Comparison of ENCODE assay signal across 8 cellular contexts in genomic region chr6:158536891-158537798, GRCh38. TPM values are rescaled to one million over a fixed set of nuclear protein-coding genes. Genes with fewer than 3 reads are reported as not detected.
DNase-seq lines count a peak whose midpoint lies in the region; ATAC-seq and TF ChIP-seq lines count a peak whose summit lies in the region.

No MANE protein-coding gene starts in this region.

- DNase-seq in DMS53 (lab: John Stamatoyannopoulos, UW) (peak; percentile 82), NCI-H2029 (lab: John Stamatoyannopoulos, UW) (peak; percentile 85), head of caudate nucleus (peak in 39 of 42 donors; percentile 38 to 78 (median 63)), progenitor cell of endocrine pancreas (ENCODE audit: low spot score, unreplicated experiment) (peak; percentile 48), RPMI8226 (no peak)
- DNase-seq in activated T-cell treated with anti-CD3 and anti-CD28 coated beads, Interleukin-2, amount 50 U/mL, for 72 hours: peak; percentile 35 to 37

- no peak overlapping the region for H3K27ac Mint-ChIP-seq in activated T-cell treated with anti-CD3 and anti-CD28 coated beads, Interleukin-2, amount 50 U/mL, for 72 hours
- peak overlapping the region; percentile 16 for H3K27ac Mint-ChIP-seq in progenitor cell of endocrine pancreas

- intact Hi-C loops in head of caudate nucleus (cut with DNase I): no loop called here

- peak; percentile 71 to 77 for ATAC-seq in activated T-cell treated with anti-CD3 and anti-CD28 coated beads, Interleukin-2, amount 50 U/mL, for 72 hours (replicated peaks in 1 of 2)
- ATAC-seq in GM18511 (IDR thresholded peaks at IDR 0.05; ENCODE audit: unreplicated experiment): no peak
- no peak for ATAC-seq in GM21737 (IDR thresholded peaks at IDR 0.05; ENCODE audit: unreplicated experiment)

- H3K9me3 Mint-ChIP-seq in activated T-cell treated with anti-CD3 and anti-CD28 coated beads, Interleukin-2, amount 50 U/mL, for 72 hours: peaks cover 0 to 1% of the 10 kb centered on the region in 2 donors
- no peaks in the 10 kb centered on the region for H3K9me3 Mint-ChIP-seq in progenitor cell of endocrine pancreas (ENCODE audit: low read depth)

- H3K36me3 Mint-ChIP-seq in activated T-cell treated with anti-CD3 and anti-CD28 coated beads, Interleukin-2, amount 50 U/mL, for 72 hours (ENCODE audit: insufficient read depth in 2 of 2): peaks cover 0 to 3% of the 10 kb centered on the region in 2 donors
- peaks cover 3% of the 10 kb centered on the region for H3K36me3 Mint-ChIP-seq in progenitor cell of endocrine pancreas (ENCODE audit: insufficient read depth)

- peak overlapping the region; percentile 18 to 49 for H3K4me3 Mint-ChIP-seq in activated T-cell treated with anti-CD3 and anti-CD28 coated beads, Interleukin-2, amount 50 U/mL, for 72 hours
- peak overlapping the region; percentile 66 for H3K4me3 Mint-ChIP-seq in progenitor cell of endocrine pancreas (ENCODE audit: low read depth)

- TF ChIP-seq CTCF in progenitor cell of endocrine pancreas (IDR thresholded peaks at IDR 0.05; ENCODE audit: unreplicated experiment): peak; percentile 24

- H3K27me3 Mint-ChIP-seq in activated T-cell treated with anti-CD3 and anti-CD28 coated beads, Interleukin-2, amount 50 U/mL, for 72 hours (ENCODE audit: low read depth): peaks cover 44% of the 10 kb centered on the region
- peaks cover 26% of the 10 kb centered on the region for H3K27me3 Mint-ChIP-seq in progenitor cell of endocrine pancreas

- peaks cover 6% of the 10 kb centered on the region for H3K4me1 Mint-ChIP-seq in activated T-cell treated with anti-CD3 and anti-CD28 coated beads, Interleukin-2, amount 50 U/mL, for 72 hours (ENCODE audit: low read depth)
- H3K4me1 Mint-ChIP-seq in progenitor cell of endocrine pancreas (ENCODE audit: low read depth): no peaks in the 10 kb centered on the region

RNA-seq across cellular contexts. Expression of gene TMEM181, which starts 22.7 kb away (rescaled TPM):
- 10 to 100 TPM; 12.9 to 14.1 TPM for total RNA-seq in activated T-cell treated with anti-CD3 and anti-CD28 coated beads, Interleukin-2, amount 50 U/mL, for 72 hours
- 33.9 and 35.6 TPM in 2 replicates for total RNA-seq in progenitor cell of endocrine pancreas

Comparison
In these comparisons a context has a peak if more than half of its experiments do, and no peak if none do; other contexts are left out.
1. ATAC-seq: peak in activated T-cell treated with anti-CD3 and anti-CD28 coated beads, Interleukin-2, amount 50 U/mL, for 72 hours (2 of 2); none in GM18511 (single experiment) and GM21737 (single experiment).